Comparison of ENCODE assay signal across 9 cellular contexts in the genomic region with DNA sequence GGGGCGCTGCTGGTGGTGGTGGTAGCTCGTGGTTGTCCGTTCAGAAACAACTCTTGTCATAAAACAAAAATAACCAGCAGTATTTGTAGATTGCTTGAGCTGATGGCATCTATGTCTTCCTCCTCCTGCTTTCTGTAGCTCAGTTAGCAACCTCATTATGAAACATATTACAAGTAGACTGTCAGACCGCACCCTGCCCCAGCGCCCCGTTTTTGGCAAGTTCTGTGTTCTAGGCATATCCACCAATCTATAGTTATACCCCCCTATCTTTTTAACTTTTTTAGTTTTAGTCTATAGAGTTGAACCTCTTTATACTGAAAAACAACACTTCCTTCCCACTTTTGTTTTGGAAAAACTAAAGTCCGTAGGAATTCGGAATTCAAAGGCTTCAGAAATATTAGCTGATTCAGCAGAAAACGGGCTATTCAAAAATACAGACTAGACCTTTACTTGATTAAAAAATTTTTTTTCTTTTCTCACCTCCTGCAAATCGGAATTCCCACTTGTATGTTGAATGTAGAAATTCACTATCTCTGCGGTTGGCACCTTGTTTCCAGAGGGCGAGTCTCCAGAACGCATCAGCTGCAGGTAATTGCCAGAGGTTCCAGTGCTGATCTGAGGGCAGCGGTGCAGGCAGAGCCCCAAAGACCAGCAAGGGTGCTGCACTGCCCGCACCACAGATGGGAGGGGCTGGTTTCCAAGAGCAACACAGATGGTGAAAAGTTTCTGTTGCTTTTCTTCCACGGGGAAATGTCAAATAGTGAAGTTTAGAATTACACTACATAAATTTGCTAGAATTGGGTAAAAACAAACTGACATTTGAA. TPM values are rescaled to one million over a fixed set of nuclear protein-coding genes. Genes with fewer than 3 reads are reported as not detected.
DNase-seq lines count a peak whose midpoint lies in the region; ATAC-seq and TF ChIP-seq lines count a peak whose summit lies in the region.
"Had no signal": no experiment of that assay in that cellular context is flagged by ENCODE, and none has a peak within 500 bp of the region (broad histone marks: within the 10 kb centered on the region; RNA-seq: fewer than 3 reads in every experiment).

No MANE protein-coding gene starts in this region.

- TF ChIP-seq CTCF in OCI-LY3 (IDR thresholded peaks at IDR 0.05; ENCODE audit: low read depth, low read length) (no peak), epithelial cell of proximal tubule (conservative IDR thresholded peaks at IDR 0.05; ENCODE audit: low read depth, low read length) (no peak), osteocyte (IDR thresholded peaks at IDR 0.05) (no peak)

- H3K4me3 Mint-ChIP-seq in osteocyte (ENCODE audit: unreplicated experiment): peak overlapping the region; percentile 81

- no peaks in the 10 kb centered on the region for H3K27me3 ChIP-seq in OCI-LY3 (ENCODE audit: low read depth, low read length)

- H3K36me3 Mint-ChIP-seq in osteocyte (ENCODE audit: unreplicated experiment): no peaks in the 10 kb centered on the region

- no peak for ATAC-seq in GM18909 (IDR thresholded peaks at IDR 0.05; ENCODE audit: poor library complexity, unreplicated experiment)
- no peak for ATAC-seq in activated CD4-positive, CD25-positive, alpha-beta regulatory T cell treated with anti-CD3 and anti-CD28 coated beads, Interleukin-2, amount 50 U/mL, for 24 hours

- H3K9me3 Mint-ChIP-seq in osteocyte (ENCODE audit: unreplicated experiment): no peaks in the 10 kb centered on the region

- H3K79me2 ChIP-seq in OCI-LY3 (ENCODE audit: low read length): no peaks in the 10 kb centered on the region

- H2AFZ ChIP-seq in OCI-LY3 (ENCODE audit: low read depth, low read length): no peak overlapping the region

- H3K4me2 ChIP-seq in OCI-LY3 (ENCODE audit: low read length): peak overlapping the region; percentile 67

- DNase-seq in DMS 273 (lab: John Stamatoyannopoulos, UW; ENCODE audit: unreplicated experiment): peak; percentile 70
- no peak for DNase-seq in epithelial cell of proximal tubule (ENCODE audit: low read depth)
- no peak for DNase-seq in osteocyte (ENCODE audit: extremely low spot score, unreplicated experiment)
- DNase-seq in DMS53 treated with DMSO at 0.1 percent for 48 hours (lab: John Stamatoyannopoulos, UW; ENCODE audit: unreplicated experiment): no peak
- no peak for DNase-seq in GDM1 (lab: John Stamatoyannopoulos, UW)

- H3K27me3 Mint-ChIP-seq in osteocyte (ENCODE audit: unreplicated experiment): no peaks in the 10 kb centered on the region

- no peaks in the 10 kb centered on the region for H4K20me1 ChIP-seq in OCI-LY3 (ENCODE audit: insufficient read depth, low read length)

- H3K4me1 Mint-ChIP-seq in osteocyte (ENCODE audit: unreplicated experiment): peaks cover 21% of the 10 kb centered on the region

- no peaks in the 10 kb centered on the region for H3K36me3 ChIP-seq in OCI-LY3 (replicated peaks; ENCODE audit: low read depth, low read length)

- no peak overlapping the region for H3K27ac ChIP-seq in OCI-LY3 (ENCODE audit: low read length)
- H3K27ac ChIP-seq: HL-60 had no signal

- no peaks in the 10 kb centered on the region for H3K4me1 ChIP-seq in OCI-LY3 (ENCODE audit: low read length)

- peak overlapping the region; percentile 74 for H3K4me3 ChIP-seq in OCI-LY3 (ENCODE audit: low read length)
- H3K4me3 ChIP-seq in epithelial cell of proximal tubule (ENCODE audit: low read depth, low read length): peak overlapping the region; percentile 68

- H3K27ac Mint-ChIP-seq in osteocyte (ENCODE audit: unreplicated experiment): peak overlapping the region; percentile 81

- no peaks in the 10 kb centered on the region for H3K9me3 ChIP-seq in OCI-LY3 (ENCODE audit: insufficient read depth, low read length)

- H3K9ac ChIP-seq in OCI-LY3 (ENCODE audit: low read length): no peak overlapping the region

RNA-seq across cellular contexts. Expression of gene FZD8, which starts 2.1 kb away (rescaled TPM):
- total RNA-seq in epithelial cell of proximal tubule (8.2 and 13.4 TPM in 2 replicates), osteocyte (28.0 and 28.7 TPM in 2 replicates)

RNA-seq across cellular contexts. Expression of gene GJD4, which starts 39.0 kb away (rescaled TPM):
- total RNA-seq in epithelial cell of proximal tubule (not detected in 2 replicates), osteocyte (not detected in 2 replicates)
